Comparison of ENCODE assay signal across 10 cellular contexts in genomic region chr3:94064243-94064642, GRCh38. TPM values are rescaled to one million over a fixed set of nuclear protein-coding genes. Genes with fewer than 3 reads are reported as not detected.
DNase-seq lines count a peak whose midpoint lies in the region; ATAC-seq and TF ChIP-seq lines count a peak whose summit lies in the region.
"Had no signal": no experiment of that assay in that cellular context is flagged by ENCODE, and none has a peak within 500 bp of the region (broad histone marks: within the 10 kb centered on the region; RNA-seq: fewer than 3 reads in every experiment).

No MANE protein-coding gene starts in this region.

- in situ Hi-C loops in GM13977 (cut with MboI; ENCODE audit: low pct_unique_long_range_greater_than_20kb, low sequenced_read_pairs, unreplicated experiment) = no loop called here

- intact Hi-C loops in right cardiac atrium (cut with DNase I) = loop anchor here in 3 of 4 donors (10.0 kb wide), 2 partner anchors 59 to 159 kb away; no protein-coding TSS in a partner anchor
- intact Hi-C loops in left ventricle myocardium superior (cut with micrococcal nuclease) = no loop called here
- intact Hi-C loops in activated CD8-positive, alpha-beta T cell treated with anti-CD3 and anti-CD28 coated beads for 36 hours (cut with micrococcal nuclease) = no loop called here
- intact Hi-C loops in left colon (cut with DNase I, micrococcal nuclease) = loop anchor here (10.0 kb wide), 2 partner anchors 49 to 89 kb away; partner anchors contain the start of gene PROS1 (in 1 of the 2)

- H3K27me3 Mint-ChIP-seq in activated CD8-positive, alpha-beta T cell treated with anti-CD3 and anti-CD28 coated beads for 36 hours = no peaks in the 10 kb centered on the region

- POLR2A ChIA-PET in activated CD8-positive, alpha-beta T cell treated with anti-CD3 and anti-CD28 coated beads for 36 hours (lab: Charles Lee) = no interaction called here

- no peaks in the 10 kb centered on the region for H3K4me1 ChIP-seq in right cardiac atrium (ENCODE audit: control insufficient read depth, insufficient read depth, low read length)
- peaks cover 20 to 42% (median 32%) of the 10 kb centered on the region in 4 donors for H3K4me1 ChIP-seq in upper lobe of left lung

- H3K27ac ChIP-seq in right cardiac atrium (ENCODE audit: low read length) (no peak overlapping the region), upper lobe of left lung (peak overlapping the region; percentile 94 to 98 (median 94))

- H3K4me1 Mint-ChIP-seq in activated CD8-positive, alpha-beta T cell treated with anti-CD3 and anti-CD28 coated beads for 36 hours (ENCODE audit: low read depth) = peaks cover 54% of the 10 kb centered on the region

- no peak for TF ChIP-seq CTCF in activated CD8-positive, alpha-beta T cell treated with anti-CD3 and anti-CD28 coated beads for 36 hours (IDR thresholded peaks at IDR 0.05)
- no peak for TF ChIP-seq CTCF in upper lobe of left lung (IDR thresholded peaks at IDR 0.05)
- no peak for TF ChIP-seq CTCF in GM13977 (IDR thresholded peaks at IDR 0.05; ENCODE audit: extremely low read depth, insufficient read depth, missing control alignments)

- TF ChIP-seq EP300 in upper lobe of left lung (IDR thresholded peaks at IDR 0.05) = no peak

- H3K9me3 ChIP-seq in right cardiac atrium (ENCODE audit: control insufficient read depth, low read length) = no peaks in the 10 kb centered on the region
- H3K9me3 ChIP-seq in upper lobe of left lung = no peaks in the 10 kb centered on the region

- CTCF ChIA-PET in activated CD8-positive, alpha-beta T cell treated with anti-CD3 and anti-CD28 coated beads for 36 hours (lab: Charles Lee) = interaction anchor here (3.9 to 11.1 kb wide), 2 partner anchors 28 to 63 kb away, joined by 14 to 99 read pairs; no protein-coding TSS in a partner anchor

- peaks cover 0 to 11% (median 0%) of the 10 kb centered on the region in 4 donors for H3K36me3 ChIP-seq in upper lobe of left lung

- H3K36me3 Mint-ChIP-seq in activated CD8-positive, alpha-beta T cell treated with anti-CD3 and anti-CD28 coated beads for 36 hours (ENCODE audit: low read depth) = peaks cover 36% of the 10 kb centered on the region

- peak overlapping the region; percentile 99 for H3K27ac Mint-ChIP-seq in activated CD8-positive, alpha-beta T cell treated with anti-CD3 and anti-CD28 coated beads for 36 hours

- H3K27me3 ChIP-seq in right cardiac atrium (ENCODE audit: control insufficient read depth, insufficient read depth) (no peaks in the 10 kb centered on the region), upper lobe of left lung (no peaks in the 10 kb centered on the region)

- H3K4me3 ChIP-seq in right cardiac atrium (ENCODE audit: low read length) = peak overlapping the region; percentile 77
- H3K4me3 ChIP-seq in upper lobe of left lung = peak overlapping the region in 1 of 4 donors; percentile 65

- ATAC-seq in right cardiac atrium (no peak), left ventricle myocardium superior (no peak), left colon (peak; percentile 46), upper lobe of left lung (ENCODE audit: low FRiP score in 2 of 2) (no peak)
- ATAC-seq in activated CD8-positive, alpha-beta T cell treated with anti-CD3 and anti-CD28 coated beads for 36 hours = no peak

- H3K4me3 Mint-ChIP-seq in activated CD8-positive, alpha-beta T cell treated with anti-CD3 and anti-CD28 coated beads for 36 hours = peak overlapping the region; percentile 96

- 58% methylated on average over 4 of the region's 4 CpGs for WGBS in right cardiac atrium
- 72% methylated on average over 4 of the region's 4 CpGs for WGBS in upper lobe of left lung, 2 donors

- no peak for TF ChIP-seq POLR2A in upper lobe of left lung (IDR thresholded peaks at IDR 0.05)

- H3K9me3 Mint-ChIP-seq in activated CD8-positive, alpha-beta T cell treated with anti-CD3 and anti-CD28 coated beads for 36 hours = peaks cover 2% of the 10 kb centered on the region

- DNase-seq in right cardiac atrium = no peak
- DNase-seq in left ventricle myocardium superior = no peak
- DNase-seq in activated CD8-positive, alpha-beta T cell treated with anti-CD3 and anti-CD28 coated beads for 36 hours = no peak
- no peak for DNase-seq in left colon
- DNase-seq in upper lobe of left lung = no peak
- no peak for DNase-seq in GM13977 (ENCODE audit: low spot score)
- DNase-seq in activated effector memory CD4-positive, alpha-beta T cell treated with anti-CD3 and anti-CD28 coated beads, Interleukin-2, amount 50 U/mL, for 16 hours = no peak
- DNase-seq in KG1 (lab: John Stamatoyannopoulos, UW) = no peak
- DNase-seq: activated CD4-positive, alpha-beta T cell treated with anti-CD3 and anti-CD28 coated beads, Interleukin-2, amount 50 U/mL, for 4 hours had no signal

RNA-seq across cellular contexts. Expression of gene NSUN3, which starts 1.4 kb away (rescaled TPM):
- total RNA-seq in right cardiac atrium = 1 to 10 TPM; 6.4 to 9.0 (median 7.4) TPM
- 4.1 TPM for polyA plus RNA-seq in right cardiac atrium
- total RNA-seq in left ventricle myocardium superior = 5.7 TPM
- 10 to 100 TPM; 11.9 to 15.5 TPM for total RNA-seq in activated CD8-positive, alpha-beta T cell treated with anti-CD3 and anti-CD28 coated beads for 36 hours
- 10 to 100 TPM; 20.0 to 21.9 TPM for total RNA-seq in left colon
- total RNA-seq in upper lobe of left lung = 10 to 100 TPM in 5 of 6 donors, 1 to 10 TPM in 1; 5.2 to 24.1 (median 13.9) TPM

RNA-seq across cellular contexts. Expression of gene DHFR2, which starts 1.5 kb away (rescaled TPM):
- total RNA-seq in right cardiac atrium (1 to 10 TPM; 3.5 to 5.7 (median 4.2) TPM), left ventricle myocardium superior (3.5 TPM), left colon (1 to 10 TPM; 6.6 to 7.8 TPM), upper lobe of left lung (1 to 10 TPM; 2.7 to 7.9 (median 5.3) TPM)
- 2.7 TPM for polyA plus RNA-seq in right cardiac atrium
- 1 to 10 TPM; 6.3 to 8.1 TPM for total RNA-seq in activated CD8-positive, alpha-beta T cell treated with anti-CD3 and anti-CD28 coated beads for 36 hours

RNA-seq across cellular contexts. Expression of gene STX19, which starts 35.8 kb away (rescaled TPM):
- under 1 TPM in 1 of 4 donors, not detected in 3; 0.28 TPM for total RNA-seq in right cardiac atrium
- not detected for polyA plus RNA-seq in right cardiac atrium
- not detected for total RNA-seq in left ventricle myocardium superior
- total RNA-seq in activated CD8-positive, alpha-beta T cell treated with anti-CD3 and anti-CD28 coated beads for 36 hours = not detected
- 10 to 100 TPM; 20.4 to 23.4 TPM for total RNA-seq in left colon
- 1 to 10 TPM in 4 of 6 donors, not detected in 2; 1.1 to 4.9 (median 2.3) TPM for total RNA-seq in upper lobe of left lung
- total RNA-seq: Daoy had no signal

Comparison
In these comparisons a context has a peak if more than half of its experiments do, and no peak if none do; other contexts are left out.
1. intact Hi-C loops: an anchor here in right cardiac atrium (10.0 kb wide) and left colon (10.0 kb wide); none called in left ventricle myocardium superior and activated CD8-positive, alpha-beta T cell treated with anti-CD3 and anti-CD28 coated beads for 36 hours.